In genomic region chr4:173261052-173261451, GRCh38 we compare ENCODE assay signal across 25 cellular contexts.
"Had no signal": no experiment of that assay in that cellular context is flagged by ENCODE, and none has a peak within 500 bp of the region (broad histone marks: within the 10 kb centered on the region; RNA-seq: fewer than 3 reads in every experiment).

No MANE protein-coding gene starts in this region.

- DNase-seq: colonic mucosa; effector memory CD4-positive, alpha-beta T cell; foreskin keratinocyte; heart left ventricle; kidney; left lung; mesendoderm; midbrain; natural killer cell; occipital lobe; ovary; posterior cingulate gyrus; psoas muscle; right cardiac atrium; sigmoid colon; spleen; stimulated activated CD4-positive, alpha-beta T cell treated with anti-CD3 and anti-CD28 coated beads, Interleukin-4, amount 100 ng/mL, for 4 hours; stimulated activated naive CD8-positive, alpha-beta T cell treated with anti-CD3 and anti-CD28 coated beads, Interleukin-15, Interleukin-2, amounts not matched to agents 100 U/mL and 50 U/mL, for 24 hours; substantia nigra; testis; tibial artery had no signal

- H3K27me3 ChIP-seq: colonic mucosa, esophagus muscularis mucosa, foreskin keratinocyte, gastroesophageal sphincter, heart left ventricle, hepatocyte, left lung, ovary, sigmoid colon, spleen, testis, tibial artery had no signal

- H3K4me1 ChIP-seq: foreskin keratinocyte had no signal

- H3K9me3 ChIP-seq: colonic mucosa, esophagus muscularis mucosa, gastroesophageal sphincter, heart left ventricle, left lung, ovary, psoas muscle, sigmoid colon, spleen, testis, tibial artery had no signal

- H3K4me2 ChIP-seq: hepatocyte had no signal

- H3K79me2 ChIP-seq: hepatocyte had no signal

- H2AFZ ChIP-seq: hepatocyte had no signal

- ATAC-seq: foreskin keratinocyte; gastroesophageal sphincter; heart left ventricle; left lung; natural killer cell; psoas muscle; right cardiac atrium; stimulated activated memory B cell treated with anti-CD40 and anti-IgM and Interleukin-4, amounts not matched to agents 10 μg/mL and 1 μg/mL and 100 μg/mL, for 72 hours; stimulated activated naive CD8-positive, alpha-beta T cell treated with anti-CD3 and anti-CD28 coated beads, Interleukin-15, Interleukin-2, amounts not matched to agents 100 U/mL and 50 U/mL, for 24 hours had no signal

- H3K36me3 ChIP-seq: colonic mucosa, esophagus muscularis mucosa, gastroesophageal sphincter, heart left ventricle, left lung, ovary, sigmoid colon, spleen, tibial artery had no signal

- H3K4me3 ChIP-seq: colonic mucosa, esophagus muscularis mucosa, gastroesophageal sphincter, heart left ventricle, hepatocyte, left lung, ovary, psoas muscle, sigmoid colon, spleen, testis, tibial artery had no signal

- H3K27ac ChIP-seq: colonic mucosa, esophagus muscularis mucosa, foreskin keratinocyte, gastroesophageal sphincter, heart left ventricle, hepatocyte, left lung, ovary, psoas muscle, sigmoid colon, spleen, testis, tibial artery had no signal
